In genomic region chr15:39921274-39921638, GRCh38 we compare ENCODE assay signal across 1 cellular context.
TF ChIP-seq lines count a peak whose summit lies in the region.

No MANE protein-coding gene starts in this region.

TF ChIP-seq in SK-N-SH, 30 proteins besides CTCF, POLR2A, EP300 and RAD21 (continued from another document):
- TF ChIP-seq REST (IDR thresholded peaks at IDR 0.05; ENCODE audit: low read depth, low read length) (no peak), EZH2phosphoT487 (IDR thresholded peaks at IDR 0.05; ENCODE audit: borderline replicate concordance, low read depth) (no peak), POLR2AphosphoS5 (IDR thresholded peaks at IDR 0.05; ENCODE audit: low read depth, low read length) (no peak), PBX3 (IDR thresholded peaks at IDR 0.05) (no peak), SMC3 (IDR thresholded peaks at IDR 0.05; ENCODE audit: low read depth, low read length) (no peak), GABPA (IDR thresholded peaks at IDR 0.05; ENCODE audit: low read depth) (no peak), YY1 (IDR thresholded peaks at IDR 0.05; ENCODE audit: low read depth) (no peak; the same call in 1 of the 2 replicates), TAF1 (IDR thresholded peaks at IDR 0.05; ENCODE audit: borderline replicate concordance, low read depth, low read length) (no peak), CHD2 (IDR thresholded peaks at IDR 0.05; ENCODE audit: low read length, partially characterized antibody) (no peak)
